ENCODE assay signal across 8 cellular contexts in genomic region chr11:73141031-73141308, GRCh38. TPM values are rescaled to one million over a fixed set of nuclear protein-coding genes. Genes with fewer than 3 reads are reported as not detected.
DNase-seq lines count a peak whose midpoint lies in the region; ATAC-seq and TF ChIP-seq lines count a peak whose summit lies in the region.

No MANE protein-coding gene starts in this region.

- H3K27me3 ChIP-seq in CD4-positive, alpha-beta T cell (ENCODE audit: control insufficient read depth, insufficient read depth, low read length): no peaks in the 10 kb centered on the region
- no peaks in the 10 kb centered on the region for H3K27me3 ChIP-seq in MG63
- no peaks in the 10 kb centered on the region for H3K27me3 ChIP-seq in spleen (replicated peaks in 1 of 7)

- peak overlapping the region; percentile 98 for H3K27ac ChIP-seq in CD4-positive, alpha-beta T cell (ENCODE audit: low read depth, low read length)
- peak overlapping the region; percentile 95 to 99 (median 98) for H3K27ac ChIP-seq in spleen

- TF ChIP-seq CTCF in CD4-positive, alpha-beta T cell (IDR thresholded peaks at IDR 0.05): no peak
- TF ChIP-seq CTCF in spleen (IDR thresholded peaks at IDR 0.05 in 8 of 11, conservative IDR thresholded peaks at IDR 0.05 in 3 of 11): no peak

- H3K9me3 Mint-ChIP-seq in CD4-positive, alpha-beta T cell: no peaks in the 10 kb centered on the region
- H3K9me3 Mint-ChIP-seq in activated naive CD8-positive, alpha-beta T cell treated with anti-CD3 and anti-CD28 coated beads, Interleukin-2, amount 10 ng/mL, durations not matched to agents 7 days and 5 days: no peaks in the 10 kb centered on the region

- H3K36me3 Mint-ChIP-seq in CD4-positive, alpha-beta T cell (ENCODE audit: low read depth): peaks cover 55% of the 10 kb centered on the region
- peaks cover 27% of the 10 kb centered on the region for H3K36me3 Mint-ChIP-seq in activated naive CD8-positive, alpha-beta T cell treated with anti-CD3 and anti-CD28 coated beads, Interleukin-2, amount 10 ng/mL, durations not matched to agents 7 days and 5 days

- H3K4me1 Mint-ChIP-seq in CD4-positive, alpha-beta T cell (ENCODE audit: low read depth): peaks cover 47% of the 10 kb centered on the region
- peaks cover 43% of the 10 kb centered on the region for H3K4me1 Mint-ChIP-seq in activated naive CD8-positive, alpha-beta T cell treated with anti-CD3 and anti-CD28 coated beads, Interleukin-2, amount 10 ng/mL, durations not matched to agents 7 days and 5 days

- no peak for TF ChIP-seq POLR2A in spleen (IDR thresholded peaks at IDR 0.05)

- peak in 3 of 10 experiments; percentile 7 to 9 (median 8) for DNase-seq in CD4-positive, alpha-beta T cell
- DNase-seq in MG63: peak; percentile 33
- peak; percentile 58 for DNase-seq in activated naive CD8-positive, alpha-beta T cell treated with anti-CD3 and anti-CD28 coated beads, Interleukin-2, amount 10 ng/mL, durations not matched to agents 7 days and 5 days
- peak; percentile 91 for DNase-seq in spleen

- H3K27me3 Mint-ChIP-seq in CD4-positive, alpha-beta T cell: no peaks in the 10 kb centered on the region
- H3K27me3 Mint-ChIP-seq in activated naive CD8-positive, alpha-beta T cell treated with anti-CD3 and anti-CD28 coated beads, Interleukin-2, amount 10 ng/mL, durations not matched to agents 7 days and 5 days: no peaks in the 10 kb centered on the region

- H3K36me3 ChIP-seq in MG63 (peaks cover 9% of the 10 kb centered on the region), spleen (peaks cover 0 to 36% (median 12%) of the 10 kb centered on the region in 6 donors)

- WGBS in spleen, 5 donors: 0 to 3% (median 1%) methylated on average over 6 to 17 of the region's 17 CpGs

- intact Hi-C loops in CD4-positive, alpha-beta T cell (cut with DNase I, micrococcal nuclease): loop anchor here (2.0 to 10.0 kb wide), 6 partner anchors 38 to 919 kb away; partner anchors contain the start of genes ATG16L2 (in 1 of the 2), FAM168A (in 1 of the 2), INPPL1 (in 1 of the 2) and RAB6A (in 1 of the 2)
- intact Hi-C loops in spleen (cut with DNase I; ENCODE audit: low total_unique reads): loop anchor here (5.0 kb wide), 1 partner anchor 36 kb away; no protein-coding TSS in a partner anchor

- no peak for ATAC-seq in CD4-positive, alpha-beta T cell (ENCODE audit: poor library complexity)
- no peak for ATAC-seq in activated naive CD8-positive, alpha-beta T cell treated with anti-CD3 and anti-CD28 coated beads, Interleukin-2, amount 10 ng/mL, durations not matched to agents 7 days and 5 days (ENCODE audit: low read depth)
- no peak for ATAC-seq in GM18502 (IDR thresholded peaks at IDR 0.05; ENCODE audit: poor library complexity, unreplicated experiment)
- no peak for ATAC-seq in GM18867 (IDR thresholded peaks at IDR 0.05; ENCODE audit: unreplicated experiment)
- ATAC-seq in GM19035 (IDR thresholded peaks at IDR 0.05; ENCODE audit: unreplicated experiment): no peak

- POLR2A ChIA-PET in CD4-positive, alpha-beta T cell (lab: Charles Lee): interaction anchor here (1.3 to 2.0 kb wide), 2 partner anchors 20 to 419 kb away, joined by 4 to 9 read pairs; no protein-coding TSS in a partner anchor
- POLR2A ChIA-PET in activated naive CD8-positive, alpha-beta T cell treated with anti-CD3 and anti-CD28 coated beads, Interleukin-2, amount 10 ng/mL, durations not matched to agents 7 days and 5 days (lab: Charles Lee): interaction anchor here (0.6 to 5.1 kb wide), 5 partner anchors 14 to 111 kb away, joined by 3 to 174 read pairs (median 6); no protein-coding TSS in a partner anchor

- no peaks in the 10 kb centered on the region for H3K9me3 ChIP-seq in CD4-positive, alpha-beta T cell (ENCODE audit: control insufficient read depth, low read length)
- no peaks in the 10 kb centered on the region for H3K9me3 ChIP-seq in MG63
- H3K9me3 ChIP-seq in spleen: no peaks in the 10 kb centered on the region

- H3K4me3 Mint-ChIP-seq in CD4-positive, alpha-beta T cell: peak overlapping the region; percentile 99
- peak overlapping the region; percentile 99 for H3K4me3 Mint-ChIP-seq in activated naive CD8-positive, alpha-beta T cell treated with anti-CD3 and anti-CD28 coated beads, Interleukin-2, amount 10 ng/mL, durations not matched to agents 7 days and 5 days

- peaks cover 50 to 85% (median 75%) of the 10 kb centered on the region in 6 donors for H3K4me1 ChIP-seq in spleen

- H3K4me3 ChIP-seq in MG63 (peak overlapping the region; percentile 80), iPS-11a (ENCODE audit: low read depth, low read length) (peak overlapping the region; percentile 74), spleen (peak overlapping the region; percentile 91 to 100 (median 96))

- CTCF ChIA-PET in CD4-positive, alpha-beta T cell (lab: Charles Lee): no interaction called here

- H3K27ac Mint-ChIP-seq in CD4-positive, alpha-beta T cell: peak overlapping the region; percentile 96
- peak overlapping the region; percentile 94 for H3K27ac Mint-ChIP-seq in activated naive CD8-positive, alpha-beta T cell treated with anti-CD3 and anti-CD28 coated beads, Interleukin-2, amount 10 ng/mL, durations not matched to agents 7 days and 5 days

RNA-seq across cellular contexts. Expression of gene FCHSD2, which starts 1.1 kb away (rescaled TPM):
- total RNA-seq in CD4-positive, alpha-beta T cell: 10 to 100 TPM; 48.6 to 50.7 TPM
- total RNA-seq in MG63 (2014; rRNA removed; shearing (Covaris generic); ENCODE audit: low replicate concordance): 8.2 and 18.1 TPM in 2 replicates
- 10 to 100 TPM; 53.3 to 60.1 TPM for total RNA-seq in activated naive CD8-positive, alpha-beta T cell treated with anti-CD3 and anti-CD28 coated beads, Interleukin-2, amount 10 ng/mL, durations not matched to agents 7 days and 5 days
- 100 to 1,000 TPM in 4 of 7 donors, 10 to 100 TPM in 3; 66.1 to 129 (median 110) TPM for total RNA-seq in spleen
- polyA plus RNA-seq in spleen: 10 to 100 TPM; 30.2 to 35.0 (median 32.2) TPM
